ENCODE assay signal across 9 cellular contexts in genomic region chr1:165397945-165398344, GRCh38. TPM values are rescaled to one million over a fixed set of nuclear protein-coding genes. Genes with fewer than 3 reads are reported as not detected.
DNase-seq lines count a peak whose midpoint lies in the region; ATAC-seq and TF ChIP-seq lines count a peak whose summit lies in the region.
"Had no signal": no experiment of that assay in that cellular context is flagged by ENCODE, and none has a peak within 500 bp of the region (broad histone marks: within the 10 kb centered on the region; RNA-seq: fewer than 3 reads in every experiment).

No MANE protein-coding gene starts in this region.

- no peaks in the 10 kb centered on the region for H3K79me1 ChIP-seq in H9 (ENCODE audit: insufficient read depth, low read depth, low read length, poor library complexity, severe bottlenecking)

- no peak overlapping the region for H3K23ac ChIP-seq in H9 (ENCODE audit: insufficient read length, low read depth, low read length)

- H2BK5ac ChIP-seq in H9 (ENCODE audit: insufficient read length, low read length): no peak overlapping the region

- no peak overlapping the region for H3K9ac ChIP-seq in H9 (ENCODE audit: extremely low read depth, insufficient read length, low read length)

- no peaks in the 10 kb centered on the region for H3K23me2 ChIP-seq in H9 (ENCODE audit: insufficient read length, low read depth, low read length, poor library complexity, severe bottlenecking)

- peaks cover 13% of the 10 kb centered on the region for H3K27me3 Mint-ChIP-seq in H9 (ENCODE audit: low read depth)
- H3K27me3 Mint-ChIP-seq in activated T-helper 17 cell treated with anti-CD3 and anti-CD28 coated beads, Interleukin-2, amount 50 U/mL, for 72 hours: peaks cover 25% of the 10 kb centered on the region

- no peak overlapping the region for H3K18ac ChIP-seq in H9 (ENCODE audit: insufficient read length, low read depth, low read length)

- no peak overlapping the region for H4K8ac ChIP-seq in H9 (replicated peaks; ENCODE audit: insufficient read length, low read depth, low read length)

- no peak overlapping the region for H3T11ph ChIP-seq in H9 (ENCODE audit: low read length)

- no peak overlapping the region for H4K5ac ChIP-seq in H9 (ENCODE audit: insufficient read length, low read depth, low read length)

- H2BK120ac ChIP-seq in H9 (ENCODE audit: low read depth, low read length, poor library complexity, severe bottlenecking): no peak overlapping the region

- no peak for TF ChIP-seq CTCF in H9 (conservative IDR thresholded peaks at IDR 0.05)

- H3K27ac Mint-ChIP-seq in H9: no peak overlapping the region
- no peak overlapping the region for H3K27ac Mint-ChIP-seq in activated T-helper 17 cell treated with anti-CD3 and anti-CD28 coated beads, Interleukin-2, amount 50 U/mL, for 72 hours

- H3K56ac ChIP-seq in H9 (ENCODE audit: insufficient read length, low read depth, low read length): no peak overlapping the region

- H2AFZ ChIP-seq in H9 (ENCODE audit: low read length): no peak overlapping the region

- H3K9me3 ChIP-seq in H9 (ENCODE audit: control insufficient read depth, low read depth, low read length): no peaks in the 10 kb centered on the region

- H3K4me1 Mint-ChIP-seq in H9: peaks cover 5 to 12% of the 10 kb centered on the region in 2 experiments
- peaks cover 7% of the 10 kb centered on the region for H3K4me1 Mint-ChIP-seq in activated T-helper 17 cell treated with anti-CD3 and anti-CD28 coated beads, Interleukin-2, amount 50 U/mL, for 72 hours

- no peak overlapping the region for H2BK15ac ChIP-seq in H9 (ENCODE audit: low read depth, low read length)

- H3K9me3 Mint-ChIP-seq in H9: no peaks in the 10 kb centered on the region
- no peaks in the 10 kb centered on the region for H3K9me3 Mint-ChIP-seq in activated T-helper 17 cell treated with anti-CD3 and anti-CD28 coated beads, Interleukin-2, amount 50 U/mL, for 72 hours

- no peak overlapping the region for H2BK20ac ChIP-seq in H9 (ENCODE audit: low read depth, low read length, poor library complexity, severe bottlenecking)

- no peak overlapping the region for H3K4me3 Mint-ChIP-seq in H9
- H3K4me3 Mint-ChIP-seq in activated T-helper 17 cell treated with anti-CD3 and anti-CD28 coated beads, Interleukin-2, amount 50 U/mL, for 72 hours: no peak overlapping the region

- no peak overlapping the region for H4K91ac ChIP-seq in H9 (ENCODE audit: insufficient read length, low read depth, low read length)

- no peak overlapping the region for H2BK12ac ChIP-seq in H9 (ENCODE audit: insufficient read length, low read depth, low read length)

- no peaks in the 10 kb centered on the region for H4K20me1 ChIP-seq in H9 (ENCODE audit: control insufficient read depth, insufficient read depth, insufficient read length)

- no peaks in the 10 kb centered on the region for H3K36me3 Mint-ChIP-seq in H9 (ENCODE audit: insufficient read depth in 1 of 3, low read depth in 3 of 3)
- no peaks in the 10 kb centered on the region for H3K36me3 Mint-ChIP-seq in activated T-helper 17 cell treated with anti-CD3 and anti-CD28 coated beads, Interleukin-2, amount 50 U/mL, for 72 hours (ENCODE audit: low read depth)

- H3K27ac ChIP-seq in H9 (ENCODE audit: insufficient read length, low read depth, low read length): no peak overlapping the region

- ATAC-seq in activated T-helper 17 cell treated with anti-CD3 and anti-CD28 coated beads, Interleukin-2, amount 50 U/mL, for 72 hours (replicated peaks): peak; percentile 62
- ATAC-seq in GM19328 (IDR thresholded peaks at IDR 0.05; ENCODE audit: unreplicated experiment): no peak

- no peak overlapping the region for H3K14ac ChIP-seq in H9 (ENCODE audit: insufficient read depth, low read length)

- no peaks in the 10 kb centered on the region; the same call in 1 of the 2 replicates for H3K4me1 ChIP-seq in H9 (ENCODE audit: insufficient read depth, low read length)

- no CpG with 5 or more reads among the region's 4 CpGs for WGBS in H9 (ENCODE audit: extremely low coverage, insufficient read length, low lambda C conversion rate)

- no peaks in the 10 kb centered on the region for H3K79me2 ChIP-seq in H9 (ENCODE audit: insufficient read depth, low read length)

- DNase-seq in A172 (ENCODE audit: low spot score) (peak; percentile 48), H9 (peak; percentile 50), hepatic stellate cell (ENCODE audit: low spot score) (peak; percentile 38), mesenteric fat pad (ENCODE audit: low spot score) (no peak), GM19238 (ENCODE audit: insufficient read length, low spot score) (no peak), D341Med (ENCODE audit: low spot score) (no peak)
- DNase-seq: NCI-H345 had no signal

- H3K4me2 ChIP-seq in H9 (ENCODE audit: insufficient read depth, insufficient read length, low read length): no peak overlapping the region

- H3K4ac ChIP-seq in H9 (ENCODE audit: low read depth, low read length): no peak overlapping the region

- no peaks in the 10 kb centered on the region for H3K27me3 ChIP-seq in H9 (ENCODE audit: insufficient read depth, low read length)

- no peak overlapping the region for H2AK5ac ChIP-seq in H9 (ENCODE audit: insufficient read length, low read length)

RNA-seq across cellular contexts. Expression of gene LMX1A, which starts 41.4 kb away (rescaled TPM):
- total RNA-seq in A172 (2014; rRNA removed; shearing (Covaris generic)): not detected in 2 replicates
- total RNA-seq in H9 (2021) (not detected in 2 replicates), mesenteric fat pad (0.32 TPM)
- not detected for total RNA-seq in activated T-helper 17 cell treated with anti-CD3 and anti-CD28 coated beads, Interleukin-2, amount 50 U/mL, for 72 hours

RNA-seq across cellular contexts. Expression of gene RXRG, which starts 47.0 kb away (rescaled TPM):
- total RNA-seq in A172 (2014; rRNA removed; shearing (Covaris generic)): not detected in 2 replicates
- total RNA-seq in H9 (2021) (not detected in 2 replicates), mesenteric fat pad (1.4 TPM)
- total RNA-seq in activated T-helper 17 cell treated with anti-CD3 and anti-CD28 coated beads, Interleukin-2, amount 50 U/mL, for 72 hours: not detected

Comparison
In these comparisons a context has a peak if more than half of its experiments do, and no peak if none do; other contexts are left out.
1. DNase-seq: peak in A172 (single experiment), H9 (single experiment) and hepatic stellate cell (single experiment); none in mesenteric fat pad (single experiment), GM19238 (single experiment) and D341Med (single experiment).